11 cellular contexts compared by ENCODE assay signal in the genomic region with DNA sequence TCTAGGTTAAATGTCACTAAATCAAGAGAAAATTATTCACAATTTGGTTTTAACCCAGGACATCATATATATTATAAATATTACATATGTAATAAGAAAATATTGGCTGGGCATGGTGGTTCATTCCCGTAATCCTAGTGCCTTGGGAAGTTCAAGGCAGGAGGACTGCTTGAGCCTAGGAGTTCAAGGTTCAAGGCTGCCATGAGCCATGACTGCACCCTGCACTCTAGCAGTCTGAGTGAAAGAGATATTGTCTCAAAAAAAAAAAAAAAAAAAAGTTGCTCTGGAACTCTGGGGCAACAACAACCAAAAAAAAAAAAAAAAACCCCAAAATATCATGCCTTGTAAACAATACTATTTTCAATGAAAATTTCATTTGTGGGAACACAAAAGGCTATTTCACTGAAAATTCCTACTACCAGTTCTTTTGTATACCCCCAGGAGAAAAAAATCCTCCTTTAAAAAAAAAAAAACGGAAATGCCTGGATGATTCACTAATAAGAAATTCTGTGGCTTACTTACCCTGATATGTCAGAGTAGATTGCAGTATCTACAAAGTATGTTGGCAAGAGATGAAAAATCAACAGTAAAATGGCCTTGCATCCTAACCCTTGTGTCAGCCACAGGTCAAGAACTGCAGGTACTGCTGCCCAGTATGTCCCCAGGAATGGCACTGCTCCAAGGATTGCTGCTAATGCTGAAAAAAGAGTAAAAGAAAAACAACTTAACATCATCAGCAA. TPM values are rescaled to one million over a fixed set of nuclear protein-coding genes. Genes with fewer than 3 reads are reported as not detected.
DNase-seq lines count a peak whose midpoint lies in the region; ATAC-seq and TF ChIP-seq lines count a peak whose summit lies in the region.
"Had no signal": no experiment of that assay in that cellular context is flagged by ENCODE, and none has a peak within 500 bp of the region (broad histone marks: within the 10 kb centered on the region; RNA-seq: fewer than 3 reads in every experiment).

No MANE protein-coding gene starts in this region.

- no peak overlapping the region for H3K27ac Mint-ChIP-seq in activated T-cell treated with anti-CD3 and anti-CD28 coated beads, Interleukin-2, amount 50 U/mL, for 24 hours

- no peak overlapping the region for H3K4me3 ChIP-seq in SJCRH30
- H3K4me3 ChIP-seq in fibroblast of lung (replicated peaks in 1 of 4; ENCODE audit: control extremely low read depth in 1 of 4, insufficient read depth in 1 of 4, low read depth in 3 of 4, low read length in 4 of 4) = no peak overlapping the region

- no peaks in the 10 kb centered on the region for H4K20me1 ChIP-seq in fibroblast of lung (ENCODE audit: control insufficient read depth, extremely low read depth, insufficient read depth, low read length)

- H3K36me3 ChIP-seq in SJCRH30 (peaks cover 58% of the 10 kb centered on the region), fibroblast of lung (ENCODE audit: control insufficient read depth, insufficient read depth, low read length) (no peaks in the 10 kb centered on the region)

- ATAC-seq in omental fat pad (ENCODE audit: low FRiP score) (peak; percentile 78), GM21825 (IDR thresholded peaks at IDR 0.05; ENCODE audit: unreplicated experiment) (no peak), GM21723 (IDR thresholded peaks at IDR 0.05; ENCODE audit: unreplicated experiment) (no peak)

- H3K27me3 ChIP-seq in SJCRH30 = no peaks in the 10 kb centered on the region
- H3K27me3 ChIP-seq in fibroblast of lung (ENCODE audit: control insufficient read depth, insufficient read depth, low read length) = no peaks in the 10 kb centered on the region

- TF ChIP-seq CTCF in fibroblast of lung (conservative IDR thresholded peaks at IDR 0.05 in 1 of 2, IDR thresholded peaks at IDR 0.05 in 1 of 2; ENCODE audit: low read depth in 1 of 2, low read length in 2 of 2) (no peak), omental fat pad (IDR thresholded peaks at IDR 0.05) (no peak)

- H3K4me1 ChIP-seq in SJCRH30 (peaks cover 6% of the 10 kb centered on the region), fibroblast of lung (ENCODE audit: control insufficient read depth, extremely low read depth, insufficient read depth, low read length) (peaks cover 16% of the 10 kb centered on the region)

- H3K27me3 Mint-ChIP-seq in activated T-cell treated with anti-CD3 and anti-CD28 coated beads, Interleukin-2, amount 50 U/mL, for 24 hours = no peaks in the 10 kb centered on the region

- H3K4me1 Mint-ChIP-seq in activated T-cell treated with anti-CD3 and anti-CD28 coated beads, Interleukin-2, amount 50 U/mL, for 24 hours (ENCODE audit: low read depth) = peaks cover 6% of the 10 kb centered on the region
- H3K4me1 Mint-ChIP-seq: immature natural killer cell had no signal

- H3K4me2 ChIP-seq in fibroblast of lung (ENCODE audit: extremely low read depth, insufficient read depth, low read length) = peak overlapping the region; percentile 56

- peaks cover 84% of the 10 kb centered on the region for H3K36me3 Mint-ChIP-seq in activated T-cell treated with anti-CD3 and anti-CD28 coated beads, Interleukin-2, amount 50 U/mL, for 24 hours (ENCODE audit: low read depth)

- no peak overlapping the region for H2AFZ ChIP-seq in fibroblast of lung (ENCODE audit: low read length)

- DNase-seq in COLO829 (ENCODE audit: low spot score) = peak; percentile 96
- DNase-seq in SJCRH30 = peak in 1 of 2 experiments; percentile 11
- peak; percentile 78 to 94 for DNase-seq in fibroblast of lung (ENCODE audit: low read depth in 2 of 2)
- DNase-seq in omental fat pad (ENCODE audit: low spot score) = no peak
- no peak for DNase-seq in activated T-cell treated with anti-CD3 and anti-CD28 coated beads, Interleukin-2, amount 50 U/mL, for 24 hours
- no peak for DNase-seq in hippocampal formation (lab: John Stamatoyannopoulos, UW)
- DNase-seq: activated effector memory CD4-positive, alpha-beta T cell treated with anti-CD3 and anti-CD28 coated beads, Interleukin-2, amount 50 U/mL, for 16 hours; immature natural killer cell; SIG-M5 had no signal

- no peak overlapping the region for H3K9ac ChIP-seq in fibroblast of lung (ENCODE audit: insufficient read depth, low read length)

- H3K79me2 ChIP-seq in fibroblast of lung (ENCODE audit: control insufficient read depth, insufficient read depth, low read length) = no peaks in the 10 kb centered on the region

- no peak overlapping the region for H3K4me3 Mint-ChIP-seq in activated T-cell treated with anti-CD3 and anti-CD28 coated beads, Interleukin-2, amount 50 U/mL, for 24 hours
- H3K4me3 Mint-ChIP-seq: immature natural killer cell had no signal

- H3K9me3 ChIP-seq in SJCRH30 (replicated peaks) = no peaks in the 10 kb centered on the region
- H3K9me3 ChIP-seq in fibroblast of lung (ENCODE audit: control insufficient read depth, insufficient read depth, low read depth, low read length) = no peaks in the 10 kb centered on the region

- H3K27ac ChIP-seq in SJCRH30 (peak overlapping the region; percentile 13; the same call in 1 of the 2 replicates), fibroblast of lung (ENCODE audit: insufficient read depth, low read length) (peak overlapping the region; percentile 67)

- no peaks in the 10 kb centered on the region for H3K9me3 Mint-ChIP-seq in activated T-cell treated with anti-CD3 and anti-CD28 coated beads, Interleukin-2, amount 50 U/mL, for 24 hours
- H3K9me3 Mint-ChIP-seq: immature natural killer cell had no signal

RNA-seq across cellular contexts. Expression of a gene that starts 22.6 kb away (rescaled TPM):
- total RNA-seq in SJCRH30 (2014; rRNA removed; shearing (Covaris generic)) = 81.8 and 89.7 TPM in 2 replicates
- total RNA-seq in fibroblast of lung (68.4 and 80.6 TPM in 2 replicates), omental fat pad (10 to 100 TPM; 34.5 to 57.3 (median 46.5) TPM)
- polyA plus RNA-seq in fibroblast of lung = 95.2 and 110 TPM in 2 replicates
- polyA plus RNA-seq in fibroblast of lung (2012) = 65.5 and 83.0 TPM in 2 replicates
- 0.78 and 5.9 TPM in 2 replicates for polyA minus RNA-seq in fibroblast of lung (ENCODE audit: low replicate concordance)

Comparison
In these comparisons a context has a peak if more than half of its experiments do, and no peak if none do; other contexts are left out.
1. DNase-seq: peak in COLO829 (single experiment) and fibroblast of lung (2 of 2); none in omental fat pad (single experiment), activated T-cell treated with anti-CD3 and anti-CD28 coated beads, Interleukin-2, amount 50 U/mL, for 24 hours (single experiment) and hippocampal formation (0 of 2).